Comparison of ENCODE assay signal across 18 cellular contexts in genomic region chr10:14918964-14919363, GRCh38. TPM values are rescaled to one million over a fixed set of nuclear protein-coding genes. Genes with fewer than 3 reads are reported as not detected.
A peak's percentile ranks its signal among the peaks of the same experiment; 100 is the strongest.
DNase-seq lines count a peak whose midpoint lies in the region; ATAC-seq, FAIRE-seq and TF ChIP-seq lines count a peak whose summit lies in the region.
"Had no signal": no experiment of that assay in that cellular context is flagged by ENCODE, and none has a peak within 500 bp of the region (broad histone marks: within the 10 kb centered on the region; RNA-seq: fewer than 3 reads in every experiment).

No MANE protein-coding gene starts in this region.

- no peak for TF ChIP-seq POLR2A in GM12891 (IDR thresholded peaks at IDR 0.05; ENCODE audit: low read depth, low read length)

- no peak overlapping the region for H3K4me3 ChIP-seq in astrocyte (ENCODE audit: insufficient read depth, low read depth, low read length)
- H3K4me3 ChIP-seq: BLaER1 had no signal

- peaks cover 36% of the 10 kb centered on the region for H3K36me3 Mint-ChIP-seq in astrocyte (ENCODE audit: low read depth, unreplicated experiment)

- peaks cover 5% of the 10 kb centered on the region for H3K4me1 Mint-ChIP-seq in astrocyte (ENCODE audit: low read depth, unreplicated experiment)
- H3K4me1 Mint-ChIP-seq: H9 had no signal

- no peak overlapping the region for H3K27ac Mint-ChIP-seq in astrocyte (ENCODE audit: unreplicated experiment)

- FAIRE-seq in GM12891 (lab: Jason Lieb, UNC): peak; percentile 23
- no peak for FAIRE-seq in astrocyte (lab: Jason Lieb, UNC)

- intact Hi-C loops in left colon (cut with DNase I, micrococcal nuclease): no loop called here

- H3K4me2 ChIP-seq in astrocyte (ENCODE audit: low read length): no peak overlapping the region
- H3K4me2 ChIP-seq: BLaER1 had no signal

- no peak overlapping the region for H3K27ac ChIP-seq in astrocyte (ENCODE audit: low read depth, low read length)
- H3K27ac ChIP-seq: BLaER1, HL-60 had no signal

- no peak overlapping the region for H3K9ac ChIP-seq in astrocyte (ENCODE audit: low read length)
- H3K9ac ChIP-seq: BLaER1 had no signal

- H3K79me2 ChIP-seq in astrocyte (ENCODE audit: insufficient read depth, low read length): peaks cover 2% of the 10 kb centered on the region

- H3K27me3 Mint-ChIP-seq in astrocyte (ENCODE audit: low read depth, unreplicated experiment): no peaks in the 10 kb centered on the region
- H3K27me3 Mint-ChIP-seq: CD8-positive, alpha-beta memory T cell had no signal

- H3K9me3 Mint-ChIP-seq in astrocyte (ENCODE audit: unreplicated experiment): no peaks in the 10 kb centered on the region

- H4K20me1 ChIP-seq in astrocyte (ENCODE audit: insufficient read depth, low read length): no peaks in the 10 kb centered on the region

- no peak for TF ChIP-seq CTCF in astrocyte (IDR thresholded peaks at IDR 0.05; ENCODE audit: insufficient read depth, low read depth, low read length)

- no peak overlapping the region for H2AFZ ChIP-seq in astrocyte (ENCODE audit: low read depth, low read length)

- peaks cover 8% of the 10 kb centered on the region for H3K9me3 ChIP-seq in astrocyte (ENCODE audit: insufficient read depth, low read depth, low read length)

- DNase-seq in GM12891 (ENCODE audit: insufficient read length, low spot score) (no peak), astrocyte (ENCODE audit: low read depth) (peak; percentile 3), iris pigment epithelial cell (ENCODE audit: low read depth) (peak; percentile 17), hippocampal formation (lab: John Stamatoyannopoulos, UW) (no peak), left colon (no peak)
- DNase-seq: 8988T; AML-193; Caco-2; CD8-positive, alpha-beta memory T cell; DMS53; GF-D8; GOT3; H9; Karpas-422 had no signal

- H3K27me3 ChIP-seq in astrocyte (ENCODE audit: insufficient read depth, low read length): no peaks in the 10 kb centered on the region
- H3K27me3 ChIP-seq: BLaER1 had no signal

- peaks cover 64% of the 10 kb centered on the region for H3K36me3 ChIP-seq in astrocyte (ENCODE audit: insufficient read depth, low read length)

- ATAC-seq in GM18868 (IDR thresholded peaks at IDR 0.05; ENCODE audit: unreplicated experiment) (peak; percentile 63), GM19395 (IDR thresholded peaks at IDR 0.05; ENCODE audit: unreplicated experiment) (no peak), left colon (no peak)

- H3K4me1 ChIP-seq in astrocyte (ENCODE audit: insufficient read depth, low read length): no peaks in the 10 kb centered on the region
- H3K4me1 ChIP-seq: BLaER1, Caco-2 had no signal

- H3K4me3 Mint-ChIP-seq in astrocyte (ENCODE audit: unreplicated experiment): no peak overlapping the region
- H3K4me3 Mint-ChIP-seq: CD8-positive, alpha-beta memory T cell; H9 had no signal

TF ChIP-seq in GM12891, 5 proteins besides CTCF, POLR2A, EP300 and RAD21:
- TF ChIP-seq POU2F2 (IDR thresholded peaks at IDR 0.05; ENCODE audit: low read depth, low read length) (no peak), PAX5 (IDR thresholded peaks at IDR 0.05; ENCODE audit: insufficient read depth, low read length, severe bottlenecking) (no peak), TAF1 (IDR thresholded peaks at IDR 0.05; ENCODE audit: low read depth, low read length) (no peak), SPI1 (IDR thresholded peaks at IDR 0.05; ENCODE audit: low read depth, low read length) (no peak), POLR2AphosphoS5 (IDR thresholded peaks at IDR 0.05; ENCODE audit: low read depth, low read length) (no peak)

RNA-seq across cellular contexts. Expression of gene DCLRE1C, which starts 34.9 kb away (rescaled TPM):
- polyA plus RNA-seq in GM12891 (2012; ENCODE audit: low read depth, missing spikeins): 10.5 TPM
- total RNA-seq in astrocyte (8.5 and 10.1 TPM in 2 replicates), left colon (10 to 100 TPM; 10.3 to 13.7 TPM)

RNA-seq across cellular contexts. Expression of gene MEIG1, which starts 40.2 kb away (rescaled TPM):
- polyA plus RNA-seq in GM12891 (2012; ENCODE audit: low read depth, missing spikeins): 0.65 TPM
- total RNA-seq in astrocyte (0.43 and 0.53 TPM in 2 replicates), left colon (not detected)
- total RNA-seq: Caco-2 had no signal

RNA-seq across cellular contexts. Expression of gene SUV39H2, which starts 40.3 kb away (rescaled TPM):
- 10.4 TPM for polyA plus RNA-seq in GM12891 (2012; ENCODE audit: low read depth, missing spikeins)
- total RNA-seq in astrocyte (10.6 and 13.8 TPM in 2 replicates), left colon (1 to 10 TPM; 5.6 to 7.9 TPM)

Comparison
In these comparisons a context has a peak if more than half of its experiments do, and no peak if none do; other contexts are left out.
1. DNase-seq: peak in astrocyte (single experiment) and iris pigment epithelial cell (single experiment); none in GM12891 (single experiment), hippocampal formation (0 of 2) and left colon (0 of 2).